In the genomic region with DNA sequence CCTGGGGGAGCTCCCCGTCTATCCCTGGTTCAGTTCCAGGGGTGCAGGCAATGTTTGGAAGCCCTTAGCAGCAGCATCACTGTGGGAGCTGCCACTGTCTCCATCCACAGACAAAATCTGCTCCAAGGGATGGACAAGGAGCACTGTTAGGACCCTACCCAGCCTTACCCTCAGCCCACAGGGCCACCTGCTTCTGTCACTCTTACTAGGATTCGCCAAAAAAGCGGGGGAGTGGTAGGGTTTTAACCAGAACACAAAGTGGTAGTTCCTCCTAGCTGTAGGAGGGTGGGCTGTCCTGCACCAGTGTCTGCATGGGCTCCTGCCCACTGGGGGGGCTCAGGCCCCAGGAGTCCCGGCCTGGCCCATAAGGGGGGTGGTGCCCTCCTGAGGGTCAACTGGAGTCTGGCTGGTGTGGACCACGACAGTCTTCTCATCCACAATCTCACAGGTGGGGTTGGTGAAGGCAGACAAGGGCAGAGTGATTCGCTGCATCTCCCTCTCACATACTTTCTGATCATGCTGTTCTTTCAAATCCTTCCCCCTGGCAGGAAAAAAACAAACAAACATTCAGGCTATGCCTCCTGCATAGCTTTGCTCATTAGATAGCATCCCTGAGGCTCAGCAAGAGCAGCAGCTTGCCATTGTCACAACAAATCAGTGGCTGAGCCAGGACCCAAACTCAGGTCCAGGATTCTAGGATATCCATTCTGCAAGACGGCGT, we compare ENCODE assay signal across 16 cellular contexts. TPM values are rescaled to one million over a fixed set of nuclear protein-coding genes. Genes with fewer than 3 reads are reported as not detected.
DNase-seq lines count a peak whose midpoint lies in the region; TF ChIP-seq lines count a peak whose summit lies in the region.
"Had no signal": no experiment of that assay in that cellular context is flagged by ENCODE, and none has a peak within 500 bp of the region (broad histone marks: within the 10 kb centered on the region; RNA-seq: fewer than 3 reads in every experiment).

No MANE protein-coding gene starts in this region.

- H3K9me3 ChIP-seq in GM23248 (ENCODE audit: low read depth) (no peaks in the 10 kb centered on the region), tibial artery (no peaks in the 10 kb centered on the region)
- H3K9me3 ChIP-seq: prostate gland, suprapubic skin had no signal

- no peaks in the 10 kb centered on the region for H3K79me2 ChIP-seq in GM23248 (ENCODE audit: insufficient read depth)

- H3K4me3 ChIP-seq in GM23248, result no peak overlapping the region
- H3K4me3 ChIP-seq in tibial artery, result no peak overlapping the region
- H3K4me3 ChIP-seq: PC-9, prostate gland, suprapubic skin had no signal

- peak overlapping the region; percentile 77 for H3K27ac Mint-ChIP-seq in activated naive CD4-positive, alpha-beta T cell treated with anti-CD3 and anti-CD28 coated beads for 36 hours
- peak overlapping the region; percentile 42 for H3K27ac Mint-ChIP-seq in activated T-helper 2 cell treated with anti-CD3 and anti-CD28 coated beads, Interferon-gamma antibody, Interleukin-2, Interleukin-4, amounts not matched to agents 10 μg/mL and 5 μg/mL and 100 μg/mL, durations not matched to agents 14 hours and 24 hours and 36 hours
- H3K27ac Mint-ChIP-seq in type B pancreatic cell, result peak overlapping the region; percentile 46

- H3K4me1 ChIP-seq in GM23248 (ENCODE audit: insufficient read depth) (no peaks in the 10 kb centered on the region), tibial artery (peaks cover 0 to 5% (median 2%) of the 10 kb centered on the region in 4 donors)
- H3K4me1 ChIP-seq: prostate gland had no signal

- no peak overlapping the region for H3K9ac ChIP-seq in GM23248

- H3K9me3 Mint-ChIP-seq in activated naive CD4-positive, alpha-beta T cell treated with anti-CD3 and anti-CD28 coated beads for 36 hours, result no peaks in the 10 kb centered on the region
- H3K9me3 Mint-ChIP-seq in activated T-helper 2 cell treated with anti-CD3 and anti-CD28 coated beads, Interferon-gamma antibody, Interleukin-2, Interleukin-4, amounts not matched to agents 10 μg/mL and 5 μg/mL and 100 μg/mL, durations not matched to agents 14 hours and 24 hours and 36 hours, result no peaks in the 10 kb centered on the region
- no peaks in the 10 kb centered on the region for H3K9me3 Mint-ChIP-seq in type B pancreatic cell

- no peak for DNase-seq in activated naive CD4-positive, alpha-beta T cell treated with anti-CD3 and anti-CD28 coated beads for 36 hours
- no peak for DNase-seq in activated naive CD4-positive, alpha-beta T cell (lab: John Stamatoyannopoulos, UW)
- DNase-seq in activated T-helper 2 cell treated with anti-CD3 and anti-CD28 coated beads, Interferon-gamma antibody, Interleukin-2, Interleukin-4, amounts not matched to agents 10 μg/mL and 5 μg/mL and 100 μg/mL, durations not matched to agents 14 hours and 24 hours and 36 hours (ENCODE audit: low spot score), result no peak
- DNase-seq in mesenteric fat pad (ENCODE audit: low spot score) (peak; percentile 39), type B pancreatic cell (ENCODE audit: extremely low spot score, unreplicated experiment) (no peak), GM23248 (no peak), tibial artery (no peak), NCI-H345 (lab: John Stamatoyannopoulos, UW) (no peak)
- DNase-seq: activated CD4-positive, CD25-positive, alpha-beta regulatory T cell; hypothalamus; left cardiac atrium; NCI-H1694 treated with DMSO at 0.1 percent for 48 hours; NCI-H526 treated with DMSO at 0.1 percent for 48 hours; PC-9 had no signal

- H3K36me3 Mint-ChIP-seq in activated naive CD4-positive, alpha-beta T cell treated with anti-CD3 and anti-CD28 coated beads for 36 hours (ENCODE audit: low read depth), result peaks cover 36% of the 10 kb centered on the region
- peaks cover 65% of the 10 kb centered on the region for H3K36me3 Mint-ChIP-seq in activated T-helper 2 cell treated with anti-CD3 and anti-CD28 coated beads, Interferon-gamma antibody, Interleukin-2, Interleukin-4, amounts not matched to agents 10 μg/mL and 5 μg/mL and 100 μg/mL, durations not matched to agents 14 hours and 24 hours and 36 hours (ENCODE audit: low read depth)
- peaks cover 7% of the 10 kb centered on the region for H3K36me3 Mint-ChIP-seq in type B pancreatic cell

- H3K27me3 ChIP-seq in GM23248 (replicated peaks; ENCODE audit: insufficient read depth), result no peaks in the 10 kb centered on the region
- no peaks in the 10 kb centered on the region for H3K27me3 ChIP-seq in tibial artery
- H3K27me3 ChIP-seq: suprapubic skin had no signal

- intact Hi-C loops in activated naive CD4-positive, alpha-beta T cell treated with anti-CD3 and anti-CD28 coated beads for 36 hours (cut with micrococcal nuclease), result no loop called here
- intact Hi-C loops in activated T-helper 2 cell treated with anti-CD3 and anti-CD28 coated beads, Interferon-gamma antibody, Interleukin-2, Interleukin-4, amounts not matched to agents 10 μg/mL and 5 μg/mL and 100 μg/mL, durations not matched to agents 14 hours and 24 hours and 36 hours (cut with micrococcal nuclease), result no loop called here
- intact Hi-C loops in tibial artery (cut with DNase I; ENCODE audit: low total_unique reads), result no loop called here

- H3K27ac ChIP-seq in GM23248 (no peak overlapping the region), tibial artery (no peak overlapping the region)
- H3K27ac ChIP-seq: PC-9, prostate gland, suprapubic skin had no signal

- no peak overlapping the region for H2AFZ ChIP-seq in GM23248
- H2AFZ ChIP-seq: PC-9 had no signal

- peaks cover 93% of the 10 kb centered on the region for H3K4me1 Mint-ChIP-seq in activated naive CD4-positive, alpha-beta T cell treated with anti-CD3 and anti-CD28 coated beads for 36 hours (ENCODE audit: low read depth)
- peaks cover 54% of the 10 kb centered on the region for H3K4me1 Mint-ChIP-seq in activated T-helper 2 cell treated with anti-CD3 and anti-CD28 coated beads, Interferon-gamma antibody, Interleukin-2, Interleukin-4, amounts not matched to agents 10 μg/mL and 5 μg/mL and 100 μg/mL, durations not matched to agents 14 hours and 24 hours and 36 hours (ENCODE audit: low read depth)
- H3K4me1 Mint-ChIP-seq in type B pancreatic cell (ENCODE audit: unreplicated experiment), result peaks cover 17% of the 10 kb centered on the region

- H3K4me3 Mint-ChIP-seq in activated naive CD4-positive, alpha-beta T cell treated with anti-CD3 and anti-CD28 coated beads for 36 hours, result no peak overlapping the region
- no peak overlapping the region for H3K4me3 Mint-ChIP-seq in activated T-helper 2 cell treated with anti-CD3 and anti-CD28 coated beads, Interferon-gamma antibody, Interleukin-2, Interleukin-4, amounts not matched to agents 10 μg/mL and 5 μg/mL and 100 μg/mL, durations not matched to agents 14 hours and 24 hours and 36 hours (ENCODE audit: low read depth)
- no peak overlapping the region for H3K4me3 Mint-ChIP-seq in type B pancreatic cell

- CTCF ChIA-PET in activated naive CD4-positive, alpha-beta T cell treated with anti-CD3 and anti-CD28 coated beads for 36 hours (lab: Charles Lee), result interaction anchor here (0.6 to 2.6 kb wide), 6 partner anchors 9 to 1523 kb away, joined by 3 to 16 read pairs (median 4); partner anchors contain the start of genes LIMK2 and PIK3IP1

- in situ Hi-C loops in GM23248 (cut with MboI), result no loop called here

- H4K20me1 ChIP-seq in GM23248 (ENCODE audit: insufficient read depth), result no peaks in the 10 kb centered on the region

- H3K4me2 ChIP-seq in GM23248 (ENCODE audit: unreplicated experiment), result no peak overlapping the region
- H3K4me2 ChIP-seq: PC-9 had no signal

- 79% methylated on average over 8 of the region's 8 CpGs for WGBS in GM23248 (ENCODE audit: low coverage in 1 of 2, low lambda C conversion rate in 2 of 2, missing lambda C conversion rate in 2 of 2), 2 experiments

- H3K36me3 ChIP-seq in GM23248 (ENCODE audit: low read depth) (no peaks in the 10 kb centered on the region), tibial artery (peaks cover 55 to 94% (median 94%) of the 10 kb centered on the region in 3 donors)
- H3K36me3 ChIP-seq: prostate gland had no signal

- TF ChIP-seq CTCF in type B pancreatic cell (conservative IDR thresholded peaks at IDR 0.05) (no peak), tibial artery (IDR thresholded peaks at IDR 0.05) (no peak)

- peaks cover 4% of the 10 kb centered on the region for H3F3A ChIP-seq in GM23248 (ENCODE audit: insufficient read depth)

- H3K9me2 ChIP-seq in GM23248 (ENCODE audit: insufficient read depth), result no peaks in the 10 kb centered on the region

- no peaks in the 10 kb centered on the region for H3K27me3 Mint-ChIP-seq in activated naive CD4-positive, alpha-beta T cell treated with anti-CD3 and anti-CD28 coated beads for 36 hours (ENCODE audit: low read depth)
- H3K27me3 Mint-ChIP-seq in activated T-helper 2 cell treated with anti-CD3 and anti-CD28 coated beads, Interferon-gamma antibody, Interleukin-2, Interleukin-4, amounts not matched to agents 10 μg/mL and 5 μg/mL and 100 μg/mL, durations not matched to agents 14 hours and 24 hours and 36 hours (ENCODE audit: low read depth), result no peaks in the 10 kb centered on the region
- H3K27me3 Mint-ChIP-seq in type B pancreatic cell, result no peaks in the 10 kb centered on the region

RNA-seq across cellular contexts. Expression of gene PIK3IP1, which starts 9.4 kb away (rescaled TPM):
- total RNA-seq in activated naive CD4-positive, alpha-beta T cell treated with anti-CD3 and anti-CD28 coated beads for 36 hours, result 10 to 100 TPM; 27.4 to 28.6 TPM
- 9.3 and 10.4 TPM in 2 replicates for total RNA-seq in activated T-helper 2 cell treated with anti-CD3 and anti-CD28 coated beads, Interferon-gamma antibody, Interleukin-2, Interleukin-4, amounts not matched to agents 10 μg/mL and 5 μg/mL and 100 μg/mL, durations not matched to agents 14 hours and 24 hours and 36 hours
- 19.8 TPM for total RNA-seq in mesenteric fat pad
- 21.0 and 36.8 TPM in 2 replicates for total RNA-seq in type B pancreatic cell (ENCODE audit: low replicate concordance)
- total RNA-seq in GM23248 (2014; rRNA removed; shearing (Covaris generic)), result 8.3 and 16.1 TPM in 2 replicates
- polyA plus RNA-seq in GM23248 (2016; fragmentation: Nextera tagmentation; extraction: Ambion mirVana), result 10.0 and 11.1 TPM in 2 replicates
